ENCODE assay signal across 2 cellular contexts in genomic region chr6:167119680-167120556, GRCh38.
A peak's percentile ranks its signal among the peaks of the same experiment; 100 is the strongest.
TF ChIP-seq lines count a peak whose summit lies in the region.

No MANE protein-coding gene starts in this region.

TF ChIP-seq in K562, 482 proteins besides CTCF, POLR2A, EP300 and RAD21 (continued from another document):
- TF ChIP-seq, protein P1, sequence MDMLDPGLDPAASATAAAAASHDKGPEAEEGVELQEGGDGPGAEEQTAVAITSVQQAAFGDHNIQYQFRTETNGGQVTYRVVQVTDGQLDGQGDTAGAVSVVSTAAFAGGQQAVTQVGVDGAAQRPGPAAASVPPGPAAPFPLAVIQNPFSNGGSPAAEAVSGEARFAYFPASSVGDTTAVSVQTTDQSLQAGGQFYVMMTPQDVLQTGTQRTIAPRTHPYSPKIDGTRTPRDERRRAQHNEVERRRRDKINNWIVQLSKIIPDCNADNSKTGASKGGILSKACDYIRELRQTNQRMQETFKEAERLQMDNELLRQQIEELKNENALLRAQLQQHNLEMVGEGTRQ (CRISPR knock-in tag; IDR thresholded peaks at IDR 0.05): no peak
- peak; percentile 78; the same call in 1 of the 2 replicates for TF ChIP-seq CBX5 (IDR thresholded peaks at IDR 0.05; ENCODE audit: borderline replicate concordance, low read depth)
- no peak for TF ChIP-seq ZNF24 (IDR thresholded peaks at IDR 0.05)
- TF ChIP-seq, protein P2, sequence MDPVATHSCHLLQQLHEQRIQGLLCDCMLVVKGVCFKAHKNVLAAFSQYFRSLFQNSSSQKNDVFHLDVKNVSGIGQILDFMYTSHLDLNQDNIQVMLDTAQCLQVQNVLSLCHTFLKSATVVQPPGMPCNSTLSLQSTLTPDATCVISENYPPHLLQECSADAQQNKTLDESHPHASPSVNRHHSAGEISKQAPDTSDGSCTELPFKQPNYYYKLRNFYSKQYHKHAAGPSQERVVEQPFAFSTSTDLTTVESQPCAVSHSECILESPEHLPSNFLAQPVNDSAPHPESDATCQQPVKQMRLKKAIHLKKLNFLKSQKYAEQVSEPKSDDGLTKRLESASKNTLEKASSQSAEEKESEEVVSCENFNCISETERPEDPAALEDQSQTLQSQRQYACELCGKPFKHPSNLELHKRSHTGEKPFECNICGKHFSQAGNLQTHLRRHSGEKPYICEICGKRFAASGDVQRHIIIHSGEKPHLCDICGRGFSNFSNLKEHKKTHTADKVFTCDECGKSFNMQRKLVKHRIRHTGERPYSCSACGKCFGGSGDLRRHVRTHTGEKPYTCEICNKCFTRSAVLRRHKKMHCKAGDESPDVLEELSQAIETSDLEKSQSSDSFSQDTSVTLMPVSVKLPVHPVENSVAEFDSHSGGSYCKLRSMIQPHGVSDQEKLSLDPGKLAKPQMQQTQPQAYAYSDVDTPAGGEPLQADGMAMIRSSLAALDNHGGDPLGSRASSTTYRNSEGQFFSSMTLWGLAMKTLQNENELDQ (CRISPR knock-in tag; IDR thresholded peaks at IDR 0.05; ENCODE audit: borderline replicate concordance): no peak
- no peak for TF ChIP-seq KDM4B (IDR thresholded peaks at IDR 0.05; ENCODE audit: borderline replicate concordance in 2 of 2, low read depth in 1 of 2)
- no peak for TF ChIP-seq NRF1 (conservative IDR thresholded peaks at IDR 0.05 in 1 of 2, IDR thresholded peaks at IDR 0.05 in 1 of 2)
- TF ChIP-seq CBX3 (IDR thresholded peaks at IDR 0.05; ENCODE audit: borderline replicate concordance in 1 of 2, low read length in 2 of 2): peak in 1 of 2 experiments; percentile 93; a peak in 2 of 3 replicates
- TF ChIP-seq, protein P3, sequence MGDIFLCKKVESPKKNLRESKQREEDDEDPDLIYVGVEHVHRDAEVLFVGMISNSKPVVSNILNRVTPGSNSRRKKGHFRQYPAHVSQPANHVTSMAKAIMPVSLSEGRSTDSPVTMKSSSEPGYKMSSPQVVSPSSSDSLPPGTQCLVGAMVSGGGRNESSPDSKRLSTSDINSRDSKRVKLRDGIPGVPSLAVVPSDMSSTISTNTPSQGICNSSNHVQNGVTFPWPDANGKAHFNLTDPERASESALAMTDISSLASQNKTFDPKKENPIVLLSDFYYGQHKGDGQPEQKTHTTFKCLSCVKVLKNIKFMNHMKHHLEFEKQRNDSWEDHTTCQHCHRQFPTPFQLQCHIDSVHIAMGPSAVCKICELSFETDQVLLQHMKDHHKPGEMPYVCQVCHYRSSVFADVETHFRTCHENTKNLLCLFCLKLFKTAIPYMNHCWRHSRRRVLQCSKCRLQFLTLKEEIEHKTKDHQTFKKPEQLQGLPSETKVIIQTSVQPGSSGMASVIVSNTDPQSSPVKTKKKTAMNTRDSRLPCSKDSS (IDR thresholded peaks at IDR 0.05; ENCODE audit: low read depth, partially characterized antibody): peak; percentile 67
- TF ChIP-seq RFX1 (IDR thresholded peaks at IDR 0.05): no peak
- TF ChIP-seq DPF2 (IDR thresholded peaks at IDR 0.05): no peak
- TF ChIP-seq ZFP36 (IDR thresholded peaks at IDR 0.05; ENCODE audit: low read depth, low read length, partially characterized antibody): peak; percentile 62
- TF ChIP-seq TRIM24 (IDR thresholded peaks at IDR 0.05): no peak
- no peak for TF ChIP-seq HDAC2 (IDR thresholded peaks at IDR 0.05)
- TF ChIP-seq TRIM28 (IDR thresholded peaks at IDR 0.05): 0 out of 2 replicates have a peak, but pooled peaks have one; percentile 46
- no peak for TF ChIP-seq ZNF282 (CRISPR knock-in tag; IDR thresholded peaks at IDR 0.05)
- no peak for TF ChIP-seq BRD9 (IDR thresholded peaks at IDR 0.05; ENCODE audit: low read depth, partially characterized antibody)
- TF ChIP-seq THRAP3 (IDR thresholded peaks at IDR 0.05; ENCODE audit: borderline replicate concordance): no peak
- no peak for TF ChIP-seq ZNF253 (CRISPR knock-in tag; conservative IDR thresholded peaks at IDR 0.05)
- TF ChIP-seq POLR2G (IDR thresholded peaks at IDR 0.05; ENCODE audit: low read depth, low read length): no peak

TF ChIP-seq in WTC11, 78 proteins besides CTCF, POLR2A, EP300 and RAD21 (continued from another document):
- TF ChIP-seq, protein P1 (CRISPR knock-in tag; IDR thresholded peaks at IDR 0.05): no peak
- no peak for TF ChIP-seq CBFB (CRISPR knock-in tag; IDR thresholded peaks at IDR 0.05; ENCODE audit: low read depth)
- no peak for TF ChIP-seq SMAD3 (CRISPR knock-in tag; IDR thresholded peaks at IDR 0.05; ENCODE audit: borderline replicate concordance)
- TF ChIP-seq, protein P4, sequence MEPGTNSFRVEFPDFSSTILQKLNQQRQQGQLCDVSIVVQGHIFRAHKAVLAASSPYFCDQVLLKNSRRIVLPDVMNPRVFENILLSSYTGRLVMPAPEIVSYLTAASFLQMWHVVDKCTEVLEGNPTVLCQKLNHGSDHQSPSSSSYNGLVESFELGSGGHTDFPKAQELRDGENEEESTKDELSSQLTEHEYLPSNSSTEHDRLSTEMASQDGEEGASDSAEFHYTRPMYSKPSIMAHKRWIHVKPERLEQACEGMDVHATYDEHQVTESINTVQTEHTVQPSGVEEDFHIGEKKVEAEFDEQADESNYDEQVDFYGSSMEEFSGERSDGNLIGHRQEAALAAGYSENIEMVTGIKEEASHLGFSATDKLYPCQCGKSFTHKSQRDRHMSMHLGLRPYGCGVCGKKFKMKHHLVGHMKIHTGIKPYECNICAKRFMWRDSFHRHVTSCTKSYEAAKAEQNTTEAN (CRISPR knock-in tag; IDR thresholded peaks at IDR 0.05): no peak
- TF ChIP-seq OVOL2 (CRISPR knock-in tag; IDR thresholded peaks at IDR 0.05; ENCODE audit: borderline replicate concordance): no peak
- TF ChIP-seq ZNF263 (CRISPR knock-in tag; IDR thresholded peaks at IDR 0.05; ENCODE audit: low read depth): no peak
- TF ChIP-seq ERG (CRISPR knock-in tag; IDR thresholded peaks at IDR 0.05): no peak
- TF ChIP-seq ZNF121 (CRISPR knock-in tag; IDR thresholded peaks at IDR 0.05): no peak
- TF ChIP-seq PRRX2 (CRISPR knock-in tag; IDR thresholded peaks at IDR 0.05): no peak
- no peak for TF ChIP-seq NR2C2 (CRISPR knock-in tag; IDR thresholded peaks at IDR 0.05)
- TF ChIP-seq, protein P5, sequence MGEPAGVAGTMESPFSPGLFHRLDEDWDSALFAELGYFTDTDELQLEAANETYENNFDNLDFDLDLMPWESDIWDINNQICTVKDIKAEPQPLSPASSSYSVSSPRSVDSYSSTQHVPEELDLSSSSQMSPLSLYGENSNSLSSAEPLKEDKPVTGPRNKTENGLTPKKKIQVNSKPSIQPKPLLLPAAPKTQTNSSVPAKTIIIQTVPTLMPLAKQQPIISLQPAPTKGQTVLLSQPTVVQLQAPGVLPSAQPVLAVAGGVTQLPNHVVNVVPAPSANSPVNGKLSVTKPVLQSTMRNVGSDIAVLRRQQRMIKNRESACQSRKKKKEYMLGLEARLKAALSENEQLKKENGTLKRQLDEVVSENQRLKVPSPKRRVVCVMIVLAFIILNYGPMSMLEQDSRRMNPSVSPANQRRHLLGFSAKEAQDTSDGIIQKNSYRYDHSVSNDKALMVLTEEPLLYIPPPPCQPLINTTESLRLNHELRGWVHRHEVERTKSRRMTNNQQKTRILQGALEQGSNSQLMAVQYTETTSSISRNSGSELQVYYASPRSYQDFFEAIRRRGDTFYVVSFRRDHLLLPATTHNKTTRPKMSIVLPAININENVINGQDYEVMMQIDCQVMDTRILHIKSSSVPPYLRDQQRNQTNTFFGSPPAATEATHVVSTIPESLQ (CRISPR knock-in tag; IDR thresholded peaks at IDR 0.05): no peak
- TF ChIP-seq ATF3 (CRISPR knock-in tag; conservative IDR thresholded peaks at IDR 0.05): no peak
- TF ChIP-seq, protein P6, sequence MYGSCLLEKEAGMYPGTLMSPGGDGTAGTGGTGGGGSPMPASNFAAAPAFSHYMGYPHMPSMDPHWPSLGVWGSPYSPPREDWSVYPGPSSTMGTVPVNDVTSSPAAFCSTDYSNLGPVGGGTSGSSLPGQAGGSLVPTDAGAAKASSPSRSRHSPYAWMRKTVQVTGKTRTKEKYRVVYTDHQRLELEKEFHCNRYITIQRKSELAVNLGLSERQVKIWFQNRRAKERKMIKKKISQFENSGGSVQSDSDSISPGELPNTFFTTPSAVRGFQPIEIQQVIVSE (CRISPR knock-in tag; IDR thresholded peaks at IDR 0.05; ENCODE audit: borderline replicate concordance): no peak
- no peak for TF ChIP-seq MYBL2 (CRISPR knock-in tag; IDR thresholded peaks at IDR 0.05)
- TF ChIP-seq AR (CRISPR knock-in tag; IDR thresholded peaks at IDR 0.05): no peak
